In the genomic region with DNA sequence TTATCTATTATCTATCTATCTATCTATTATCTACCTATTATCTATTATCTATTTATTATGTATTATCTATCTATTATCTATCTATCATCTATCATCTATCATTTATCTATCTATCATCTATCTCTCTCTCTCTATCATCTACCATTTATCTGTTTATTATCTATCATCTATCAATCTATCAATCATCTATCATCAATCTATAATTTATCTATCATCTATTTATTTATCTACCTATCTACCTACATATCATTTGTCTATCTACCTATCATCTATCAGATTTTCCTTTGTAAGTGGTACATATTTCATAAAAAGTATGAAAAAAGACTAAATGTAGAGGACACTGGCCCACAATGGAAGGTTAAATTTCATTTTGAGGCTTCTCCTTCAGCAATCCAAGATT, we compare ENCODE assay signal across 22 cellular contexts.
"Had no signal": no experiment of that assay in that cellular context is flagged by ENCODE, and none has a peak within 500 bp of the region (broad histone marks: within the 10 kb centered on the region; RNA-seq: fewer than 3 reads in every experiment).

No MANE protein-coding gene starts in this region.

- H3K4me3 Mint-ChIP-seq: dendritic cell treated with granulocyte-macrophage colony-stimulating factor and Interleukin-4, amounts not matched to agents 40 ng/mL and 50 ng/mL, for 4 days; immature natural killer cell; mesothelial cell of epicardium; naive B cell; naive thymus-derived CD8-positive, alpha-beta T cell had no signal

- H3K9me3 ChIP-seq: esophagus muscularis mucosa, gastroesophageal sphincter, heart left ventricle, left ventricle myocardium inferior, lower lobe of right lung, mucosa of descending colon had no signal

- DNase-seq: cortex of kidney; effector CD8-positive, alpha-beta T cell; foreskin keratinocyte; heart left ventricle; hypothalamus; immature natural killer cell; kidney; kidney glomerular epithelial cell; left colon; left ventricle myocardium inferior; lower lobe of right lung; mesenchymal stem cell; mucosa of descending colon; naive B cell; naive thymus-derived CD8-positive, alpha-beta T cell had no signal

- H3K9me3 Mint-ChIP-seq: dendritic cell treated with granulocyte-macrophage colony-stimulating factor and Interleukin-4, amounts not matched to agents 40 ng/mL and 50 ng/mL, for 4 days; immature natural killer cell; mesothelial cell of epicardium; naive B cell; naive thymus-derived CD8-positive, alpha-beta T cell had no signal

- H3K4me1 ChIP-seq: foreskin keratinocyte, left ventricle myocardium inferior had no signal

- H3K27ac Mint-ChIP-seq: dendritic cell treated with granulocyte-macrophage colony-stimulating factor and Interleukin-4, amounts not matched to agents 40 ng/mL and 50 ng/mL, for 4 days; immature natural killer cell; mesothelial cell of epicardium; naive B cell had no signal

- H3K27ac ChIP-seq: esophagus muscularis mucosa, foreskin keratinocyte, gastroesophageal sphincter, heart left ventricle, hepatocyte, left ventricle myocardium inferior, lower lobe of right lung had no signal

- FAIRE-seq: endothelial cell of umbilical vein had no signal

- H3K36me3 ChIP-seq: esophagus muscularis mucosa, gastroesophageal sphincter, heart left ventricle, left ventricle myocardium inferior, lower lobe of right lung had no signal

- H3K27me3 ChIP-seq: esophagus muscularis mucosa, foreskin keratinocyte, gastroesophageal sphincter, hepatocyte had no signal

- ATAC-seq: foreskin keratinocyte; gastroesophageal sphincter; heart left ventricle; left lobe of liver; lower lobe of right lung; mucosa of descending colon; naive thymus-derived CD8-positive, alpha-beta T cell had no signal

- H3K4me1 Mint-ChIP-seq: immature natural killer cell; mesothelial cell of epicardium; naive B cell; naive thymus-derived CD8-positive, alpha-beta T cell had no signal

- H3K4me2 ChIP-seq: hepatocyte had no signal

- H3K4me3 ChIP-seq: esophagus muscularis mucosa, gastroesophageal sphincter, heart left ventricle, hepatocyte, left ventricle myocardium inferior, lower lobe of right lung, mucosa of descending colon had no signal

- H2AFZ ChIP-seq: hepatocyte had no signal

- H3K79me2 ChIP-seq: hepatocyte had no signal
